21 cellular contexts compared by ENCODE assay signal in genomic region chr6:2977290-2977689, GRCh38. TPM values are rescaled to one million over a fixed set of nuclear protein-coding genes. Genes with fewer than 3 reads are reported as not detected.
DNase-seq lines count a peak whose midpoint lies in the region; ATAC-seq, FAIRE-seq and TF ChIP-seq lines count a peak whose summit lies in the region.
"Had no signal": no experiment of that assay in that cellular context is flagged by ENCODE, and none has a peak within 500 bp of the region (broad histone marks: within the 10 kb centered on the region; RNA-seq: fewer than 3 reads in every experiment).

No MANE protein-coding gene starts in this region.

- H3K9ac ChIP-seq in keratinocyte (ENCODE audit: control insufficient read depth, extremely low read depth, insufficient read depth, low read length) (no peak overlapping the region), smooth muscle cell (ENCODE audit: low read depth) (no peak overlapping the region)

- H3K4me3 ChIP-seq in keratinocyte (ENCODE audit: control insufficient read depth in 2 of 3, extremely low read depth in 1 of 3, insufficient read depth in 2 of 3, low read depth in 1 of 3, low read length in 3 of 3) (no peak overlapping the region), uterus (no peak overlapping the region), smooth muscle cell (no peak overlapping the region)

- intact Hi-C loops in uterus (cut with DNase I; ENCODE audit: low total_unique reads) = no loop called here

- dilution Hi-C loops in keratinocyte (cut with MboI; ENCODE audit: extremely low pct_ligation_motif_present, low sequenced_read_pairs) = no loop called here

- H3K4me3 Mint-ChIP-seq in T-cell = no peak overlapping the region
- H3K4me3 Mint-ChIP-seq: activated naive CD4-positive, alpha-beta T cell treated with anti-CD3 and anti-CD28 coated beads, Interleukin-2, amount 10 ng/mL, durations not matched to agents 7 days and 5 days; central memory CD8-positive, alpha-beta T cell; stimulated activated naive B cell treated with anti-CD40 and anti-IgM and Interleukin-4, amounts not matched to agents 10 μg/mL and 1 μg/mL and 100 μg/mL, for 72 hours had no signal

- H3K27ac ChIP-seq in keratinocyte (ENCODE audit: control insufficient read depth, insufficient read depth, low read length) = no peak overlapping the region
- H3K27ac ChIP-seq in uterus = peak overlapping the region; percentile 9 to 70
- H3K27ac ChIP-seq in smooth muscle cell (ENCODE audit: low read depth) = no peak overlapping the region
- H3K27ac ChIP-seq: C4-2B had no signal

- H3K9me1 ChIP-seq in keratinocyte (ENCODE audit: control insufficient read depth, extremely low read depth, insufficient read depth, low read length) = no peaks in the 10 kb centered on the region

- peaks cover 22% of the 10 kb centered on the region for H3K4me1 ChIP-seq in keratinocyte (ENCODE audit: control insufficient read depth, extremely low read depth, insufficient read depth, low read length)
- peaks cover 0 to 3% of the 10 kb centered on the region in 2 donors for H3K4me1 ChIP-seq in uterus
- H3K4me1 ChIP-seq in smooth muscle cell (ENCODE audit: low read depth) = peaks cover 3% of the 10 kb centered on the region

- peak overlapping the region; percentile 22 for H3K4me2 ChIP-seq in keratinocyte (ENCODE audit: control insufficient read depth, extremely low read depth, insufficient read depth, low read depth, low read length)
- no peak overlapping the region for H3K4me2 ChIP-seq in smooth muscle cell

- no peak for TF ChIP-seq POLR2A in uterus (IDR thresholded peaks at IDR 0.05)

- CTCF ChIA-PET in T-cell (lab: Charles Lee) = no interaction called here

- H3K9me3 ChIP-seq in keratinocyte (ENCODE audit: control insufficient read depth, low read depth, low read length) (no peaks in the 10 kb centered on the region), uterus (no peaks in the 10 kb centered on the region), smooth muscle cell (replicated peaks; ENCODE audit: low read depth) (no peaks in the 10 kb centered on the region)

- H3K4me1 Mint-ChIP-seq in T-cell = peaks cover 3 to 17% (median 11%) of the 10 kb centered on the region in 3 donors

- peaks cover 0 to 13% of the 10 kb centered on the region in 2 donors for H3K36me3 Mint-ChIP-seq in activated naive CD4-positive, alpha-beta T cell treated with anti-CD3 and anti-CD28 coated beads, Interleukin-2, amount 50 U/mL, for 72 hours
- H3K36me3 Mint-ChIP-seq in T-cell = peaks cover 2% of the 10 kb centered on the region
- H3K36me3 Mint-ChIP-seq: stimulated activated naive B cell treated with anti-CD40 and anti-IgM and Interleukin-4, amounts not matched to agents 10 μg/mL and 1 μg/mL and 100 μg/mL, for 72 hours had no signal

- H4K20me1 ChIP-seq in keratinocyte (ENCODE audit: control insufficient read depth, extremely low read depth, insufficient read depth, low read length) (no peaks in the 10 kb centered on the region), smooth muscle cell (ENCODE audit: low read depth) (no peaks in the 10 kb centered on the region)

- no peaks in the 10 kb centered on the region for H3K36me3 ChIP-seq in keratinocyte (ENCODE audit: control insufficient read depth in 2 of 2, extremely low read depth in 1 of 2, insufficient read depth in 2 of 2, low read length in 2 of 2)
- H3K36me3 ChIP-seq in uterus = no peaks in the 10 kb centered on the region
- H3K36me3 ChIP-seq in smooth muscle cell (ENCODE audit: low read depth) = no peaks in the 10 kb centered on the region

- POLR2A ChIA-PET in T-cell (lab: Charles Lee) = interaction anchor here (0.6 kb wide), 2 partner anchors 8 to 14 kb away, joined by 3 to 4 read pairs; no protein-coding TSS in a partner anchor

- no peak for DNase-seq in activated naive CD4-positive, alpha-beta T cell treated with anti-CD3 and anti-CD28 coated beads, Interleukin-2, amount 50 U/mL, for 72 hours (ENCODE audit: low spot score in 2 of 2)
- no peak for DNase-seq in activated naive CD4-positive, alpha-beta T cell treated with anti-CD3 and anti-CD28 coated beads, Interleukin-2, amount 50 U/mL, for 16 hours
- no peak for DNase-seq in T-cell
- DNase-seq in keratinocyte (ENCODE audit: low read depth, low spot score) = no peak
- no peak for DNase-seq in uterus
- no peak for DNase-seq in amygdala (lab: John Stamatoyannopoulos, UW)
- DNase-seq in smooth muscle cell (lab: John Stamatoyannopoulos, UW; ENCODE audit: unreplicated experiment) = no peak
- DNase-seq: activated CD4-positive, alpha-beta T cell treated with anti-CD3 and anti-CD28 coated beads, Interleukin-2, amount 50 U/mL, for 4 hours; activated naive CD4-positive, alpha-beta T cell treated with anti-CD3 and anti-CD28 coated beads, Interleukin-2, amount 10 ng/mL, durations not matched to agents 7 days and 5 days; activated T-cell treated with anti-CD3 and anti-CD28 coated beads, Interleukin-2, amount 50 U/mL, for 1 hour; DND-41; glutamatergic neuron; NCI-H1105 treated with DMSO at 0.1 percent for 48 hours; NCI-H2029 treated with DMSO at 0.1 percent for 48 hours; NCI-H2227 treated with DMSO at 0.1 percent for 48 hours; occipital lobe; stimulated activated CD4-positive, alpha-beta T cell treated with anti-CD3 and anti-CD28 coated beads, Interleukin-4, amount 100 ng/mL, for 1 hour; stimulated activated naive B cell treated with anti-CD40 and anti-IgM and Interleukin-4, amounts not matched to agents 10 μg/mL and 1 μg/mL and 100 μg/mL, for 72 hours had no signal

- peaks cover 8 to 15% of the 10 kb centered on the region in 2 donors for H3K27me3 Mint-ChIP-seq in T-cell

- peak overlapping the region; percentile 22 to 23 for H3K27ac Mint-ChIP-seq in activated naive CD4-positive, alpha-beta T cell treated with anti-CD3 and anti-CD28 coated beads, Interleukin-2, amount 50 U/mL, for 72 hours
- H3K27ac Mint-ChIP-seq in T-cell = peak overlapping the region; percentile 1 to 77
- H3K27ac Mint-ChIP-seq: activated naive CD4-positive, alpha-beta T cell treated with anti-CD3 and anti-CD28 coated beads, Interleukin-2, amount 10 ng/mL, durations not matched to agents 7 days and 5 days had no signal

- H2AFZ ChIP-seq in keratinocyte (ENCODE audit: control insufficient read depth, low read length) (no peak overlapping the region), smooth muscle cell (ENCODE audit: low read depth) (no peak overlapping the region)

- WGBS in smooth muscle cell (ENCODE audit: low lambda C conversion rate) = 91% methylated on average over 5 of the region's 5 CpGs

- no peak for FAIRE-seq in keratinocyte (lab: Jason Lieb, UNC)

- H3F3A ChIP-seq in smooth muscle cell (ENCODE audit: low read depth) = peaks cover 14% of the 10 kb centered on the region

- ATAC-seq in activated naive CD4-positive, alpha-beta T cell treated with anti-CD3 and anti-CD28 coated beads, Interleukin-2, amount 50 U/mL, for 72 hours = no peak
- ATAC-seq in T-cell (replicated peaks in 1 of 4) (no peak), GM21390 (IDR thresholded peaks at IDR 0.05; ENCODE audit: unreplicated experiment) (no peak)

- H3K27me3 ChIP-seq in keratinocyte (ENCODE audit: control insufficient read depth, extremely low read depth, insufficient read depth, low read length) (no peaks in the 10 kb centered on the region), uterus (no peaks in the 10 kb centered on the region), smooth muscle cell (ENCODE audit: low read depth) (no peaks in the 10 kb centered on the region)

- TF ChIP-seq CTCF in keratinocyte (optimal IDR thresholded peaks at IDR 0.05 in 1 of 3, IDR thresholded peaks at IDR 0.05 in 1 of 3, conservative IDR thresholded peaks at IDR 0.05 in 1 of 3; ENCODE audit: extremely low read depth in 1 of 3, insufficient read depth in 2 of 3, low read length in 3 of 3) (no peak), uterus (IDR thresholded peaks at IDR 0.05) (no peak), smooth muscle cell (IDR thresholded peaks at IDR 0.05; ENCODE audit: borderline replicate concordance, insufficient read depth, poor library complexity, severe bottlenecking) (no peak)

- no peaks in the 10 kb centered on the region for H3K79me2 ChIP-seq in keratinocyte (ENCODE audit: control insufficient read depth, insufficient read depth, low read length)
- peaks cover 5% of the 10 kb centered on the region for H3K79me2 ChIP-seq in smooth muscle cell (ENCODE audit: low read depth)

- H3K9me3 Mint-ChIP-seq in activated naive CD4-positive, alpha-beta T cell treated with anti-CD3 and anti-CD28 coated beads, Interleukin-2, amount 50 U/mL, for 72 hours = peaks cover 0 to 4% of the 10 kb centered on the region in 2 donors
- no peaks in the 10 kb centered on the region for H3K9me3 Mint-ChIP-seq in T-cell
- H3K9me3 Mint-ChIP-seq: central memory CD8-positive, alpha-beta T cell; stimulated activated naive B cell treated with anti-CD40 and anti-IgM and Interleukin-4, amounts not matched to agents 10 μg/mL and 1 μg/mL and 100 μg/mL, for 72 hours had no signal

RNA-seq across cellular contexts. Expression of gene SERPINB6, which starts 5.9 kb away (rescaled TPM):
- 10 to 100 TPM; 11.1 to 78.4 TPM for total RNA-seq in activated naive CD4-positive, alpha-beta T cell treated with anti-CD3 and anti-CD28 coated beads, Interleukin-2, amount 50 U/mL, for 72 hours
- total RNA-seq in T-cell (10 to 100 TPM; 30.0 to 49.0 (median 38.0) TPM), uterus (100 to 1,000 TPM in 3 of 4 donors, 10 to 100 TPM in 1; 84.9 to 266 (median 203) TPM), smooth muscle cell (67.8 and 85.1 TPM in 2 replicates)
- polyA plus RNA-seq in keratinocyte (66.1 to 78.2 TPM (median 66.4 TPM) in 3 replicates), smooth muscle cell (116 and 118 TPM in 2 replicates)
- polyA plus RNA-seq in keratinocyte (2011; ENCODE audit: low read depth) = 43.0 TPM
- polyA plus RNA-seq in keratinocyte (2011; cell fraction: cytosol; rRNA removed) = 84.2 and 87.7 TPM in 2 replicates
- polyA plus RNA-seq in keratinocyte (2011; cell fraction: nucleus; rRNA removed) = 72.5 and 77.2 TPM in 2 replicates
- polyA plus RNA-seq in keratinocyte (2012; ENCODE audit: low replicate concordance) = 41.9 and 70.2 TPM in 2 replicates
- 36.0 to 55.1 TPM (median 46.5 TPM) in 3 replicates for polyA minus RNA-seq in keratinocyte
- polyA minus RNA-seq in keratinocyte (2011; cell fraction: cytosol; rRNA and poly(A)+ RNA removed) = 46.2 TPM
- 18.0 and 28.6 TPM in 2 replicates for polyA minus RNA-seq in keratinocyte (2011; cell fraction: nucleus; rRNA and poly(A)+ RNA removed)

RNA-seq across cellular contexts. Expression of gene NQO2, which starts 22.4 kb away (rescaled TPM):
- 10 to 100 TPM; 33.4 to 37.5 TPM for total RNA-seq in activated naive CD4-positive, alpha-beta T cell treated with anti-CD3 and anti-CD28 coated beads, Interleukin-2, amount 50 U/mL, for 72 hours
- total RNA-seq in T-cell (10 to 100 TPM in 4 of 5 donors, 1 to 10 TPM in 1; 9.1 to 54.6 (median 33.0) TPM), uterus (10 to 100 TPM in 3 of 4 donors, 1 to 10 TPM in 1; 7.8 to 50.3 (median 21.6) TPM), smooth muscle cell (12.9 and 16.4 TPM in 2 replicates)
- polyA plus RNA-seq in keratinocyte (22.2 to 24.0 TPM (median 22.9 TPM) in 3 replicates), smooth muscle cell (33.6 and 49.0 TPM in 2 replicates)
- 40.7 TPM for polyA plus RNA-seq in keratinocyte (2011; ENCODE audit: low read depth)
- 19.0 and 24.6 TPM in 2 replicates for polyA plus RNA-seq in keratinocyte (2011; cell fraction: cytosol; rRNA removed)
- 14.2 and 14.7 TPM in 2 replicates for polyA plus RNA-seq in keratinocyte (2011; cell fraction: nucleus; rRNA removed)
- polyA plus RNA-seq in keratinocyte (2012; ENCODE audit: low replicate concordance) = 18.6 and 22.2 TPM in 2 replicates
- 15.9 to 25.1 TPM (median 19.6 TPM) in 3 replicates for polyA minus RNA-seq in keratinocyte
- polyA minus RNA-seq in keratinocyte (2011; cell fraction: cytosol; rRNA and poly(A)+ RNA removed) = 12.9 TPM
- polyA minus RNA-seq in keratinocyte (2011; cell fraction: nucleus; rRNA and poly(A)+ RNA removed) = 4.2 and 4.8 TPM in 2 replicates

Comparison
In these comparisons a context has a peak if more than half of its experiments do, and no peak if none do; other contexts are left out.
1. H3K27ac ChIP-seq: peak in uterus (2 of 2); none in keratinocyte (single experiment) and smooth muscle cell (single experiment).